In genomic region chr10:11002485-11002884, GRCh38 we compare ENCODE assay signal across 33 cellular contexts.
"Had no signal": no experiment of that assay in that cellular context is flagged by ENCODE, and none has a peak within 500 bp of the region (broad histone marks: within the 10 kb centered on the region; RNA-seq: fewer than 3 reads in every experiment).

No MANE protein-coding gene starts in this region.

- H3K9ac ChIP-seq: KMS-11 had no signal

- H3K4me3 ChIP-seq: MG63 had no signal

- H3K36me3 ChIP-seq: MG63 had no signal

- DNase-seq: Karpas-422, Kasumi-1, MG63, MM.1S, MV-4-11, NCI-H1048, NCI-H1092, NCI-H1092 treated with DMSO at 0.1 percent for 48 hours, NCI-H1105, NCI-H1105 treated with DMSO at 0.1 percent for 48 hours, NCI-H1417, NCI-H1417 treated with DMSO at 0.1 percent for 48 hours, NCI-H1436, NCI-H1436 treated with DMSO at 0.1 percent for 48 hours, NCI-H146, NCI-H1694, NCI-H1694 treated with DMSO at 0.1 percent for 48 hours, NCI-H187, NCI-H187 treated with DMSO at 0.1 percent for 48 hours, NCI-H1930, NCI-H2029, NCI-H2029 treated with DMSO at 0.1 percent for 48 hours, NCI-H2081 treated with DMSO at 0.1 percent for 48 hours, NCI-H2107, NCI-H2171, NCI-H2171 treated with DMSO at 0.1 percent for 48 hours, NCI-H2227 treated with DMSO at 0.1 percent for 48 hours, NCI-H226, NCI-H345, NCI-H446, NCI-H446 treated with DMSO at 0.1 percent for 48 hours, NCI-H510A had no signal

- H3K4me2 ChIP-seq: KMS-11 had no signal

- H3K27ac ChIP-seq: KMS-11 had no signal

- H3K27me3 ChIP-seq: MG63 had no signal

- H3K9me3 ChIP-seq: MG63 had no signal
